ENCODE assay signal across 1 cellular context in genomic region chr6:79466222-79466834, GRCh38.
TF ChIP-seq lines count a peak whose summit lies in the region.

No MANE protein-coding gene starts in this region.

TF ChIP-seq in WTC11, 78 proteins besides CTCF, POLR2A, EP300 and RAD21 (continued from another document):
- TF ChIP-seq ATF6 (CRISPR knock-in tag; IDR thresholded peaks at IDR 0.05) (no peak), ZNF138 (CRISPR knock-in tag; conservative IDR thresholded peaks at IDR 0.05) (no peak), FOXJ3 (CRISPR knock-in tag; IDR thresholded peaks at IDR 0.05; ENCODE audit: borderline replicate concordance) (no peak), ZNF232 (CRISPR knock-in tag; IDR thresholded peaks at IDR 0.05) (no peak), CREM (CRISPR knock-in tag; IDR thresholded peaks at IDR 0.05) (no peak), ERG (CRISPR knock-in tag; IDR thresholded peaks at IDR 0.05) (no peak), GTF2I (CRISPR knock-in tag; conservative IDR thresholded peaks at IDR 0.05) (no peak), IRF1 (CRISPR knock-in tag; IDR thresholded peaks at IDR 0.05) (no peak), NR1H2 (CRISPR knock-in tag; IDR thresholded peaks at IDR 0.05) (no peak), NFYB (CRISPR knock-in tag; conservative IDR thresholded peaks at IDR 0.05; ENCODE audit: low read depth) (no peak)
